In the genomic region with DNA sequence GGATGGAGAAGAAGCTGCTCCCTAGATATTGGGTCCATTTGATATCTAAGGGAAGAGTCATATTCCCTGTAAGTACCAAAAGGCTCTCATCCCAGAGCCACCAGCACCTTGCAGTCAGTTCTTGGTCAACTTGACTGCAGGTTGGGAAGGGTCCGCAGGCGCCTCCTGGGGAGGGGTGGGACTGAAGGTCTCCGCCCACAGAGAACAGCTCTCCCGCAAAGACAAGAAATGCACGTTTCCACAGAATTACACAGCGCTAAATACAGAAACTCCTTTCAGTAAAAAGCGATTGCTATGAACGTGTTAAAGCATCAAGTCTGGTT, we compare ENCODE assay signal across 8 cellular contexts. TPM values are rescaled to one million over a fixed set of nuclear protein-coding genes. Genes with fewer than 3 reads are reported as not detected.
DNase-seq lines count a peak whose midpoint lies in the region; ATAC-seq and TF ChIP-seq lines count a peak whose summit lies in the region.

No MANE protein-coding gene starts in this region.

- no peaks in the 10 kb centered on the region for H3K9me3 Mint-ChIP-seq in central memory CD8-positive, alpha-beta T cell

- intact Hi-C loops in A673 (cut with micrococcal nuclease; ENCODE audit: unreplicated experiment) (loop anchor here (5.0 kb wide), 2 partner anchors 71 to 106 kb away; a partner anchor contains a TSS), IMR-90 (cut with micrococcal nuclease) (loop anchor here (5.0 kb wide), 2 partner anchors 36 to 376 kb away; a partner anchor contains a TSS)

- H4K20me1 ChIP-seq in IMR-90 (ENCODE audit: insufficient read depth, low read length), result peaks cover 17% of the 10 kb centered on the region

- POLR2A ChIA-PET in A673 (lab: Charles Lee; ENCODE audit: low non-redundant PET), result interaction anchor here (0.7 kb wide), 1 partner anchor 101 kb away, joined by 5 read pairs; no protein-coding TSS in a partner anchor
- POLR2A ChIA-PET in IMR-90 (lab: Charles Lee; ENCODE audit: unreplicated experiment), result interaction anchor here (0.6 kb wide), 1 partner anchor 78 kb away, joined by 3 read pairs; no protein-coding TSS in a partner anchor

- H3K36me3 ChIP-seq in A673 (ENCODE audit: insufficient read depth, low read length, poor library complexity, severe bottlenecking), result no peaks in the 10 kb centered on the region
- H3K36me3 ChIP-seq in IMR-90 (ENCODE audit: control insufficient read depth, insufficient read depth, low read length), result no peaks in the 10 kb centered on the region
- H3K36me3 ChIP-seq in muscle layer of colon (ENCODE audit: insufficient read depth, low read length), result no peaks in the 10 kb centered on the region

- no peak for TF ChIP-seq RAD21 in IMR-90 (IDR thresholded peaks at IDR 0.05; ENCODE audit: low read length)

- H3K18ac ChIP-seq in IMR-90 (ENCODE audit: low read depth, low read length), result peak overlapping the region; percentile 53

- H3K27ac ChIP-seq in A673 (ENCODE audit: low read depth, low read length, poor library complexity, severe bottlenecking), result peak overlapping the region; percentile 100
- peak overlapping the region; percentile 72 for H3K27ac ChIP-seq in IMR-90 (ENCODE audit: insufficient read depth, low read length)
- peak overlapping the region; percentile 95 for H3K27ac ChIP-seq in muscle layer of colon (ENCODE audit: low read depth, low read length)

- CTCF ChIA-PET in A673 (lab: Charles Lee), result interaction anchor here (1.1 kb wide), 1 partner anchor 40 kb away, joined by 5 read pairs; no protein-coding TSS in a partner anchor
- CTCF ChIA-PET in IMR-90 (lab: Yijun Ruan, JAX), result interaction anchor here (0.7 to 2.2 kb wide), 9 partner anchors 11 to 112 kb away, joined by 3 to 11 read pairs (median 4); a partner anchor contains a TSS

- H3K56ac ChIP-seq in IMR-90 (ENCODE audit: extremely low read depth, insufficient read depth, low read length), result peak overlapping the region; percentile 53

- H3K23ac ChIP-seq in IMR-90 (ENCODE audit: low read depth, low read length), result peak overlapping the region; percentile 14; the same call in 1 of the 2 replicates

- dilution Hi-C loops in IMR-90 (cut with HindIII; ENCODE audit: low sequenced_read_pairs, unreplicated experiment), result no loop called here

- TF ChIP-seq POLR2A in IMR-90 (IDR thresholded peaks at IDR 0.05; ENCODE audit: low read depth, low read length), result no peak

- H3K4me1 ChIP-seq in A673 (ENCODE audit: insufficient read depth, low read length, poor library complexity, severe bottlenecking) (peaks cover 13% of the 10 kb centered on the region), IMR-90 (ENCODE audit: control insufficient read depth, insufficient read depth, low read length) (peaks cover 5% of the 10 kb centered on the region), muscle layer of colon (ENCODE audit: insufficient read depth, low read length) (peaks cover 22% of the 10 kb centered on the region)

- H3K27me3 Mint-ChIP-seq in central memory CD8-positive, alpha-beta T cell, result no peaks in the 10 kb centered on the region

- H4K91ac ChIP-seq in IMR-90 (ENCODE audit: insufficient read depth, low read depth, low read length), result peak overlapping the region; percentile 53; the same call in 1 of the 2 replicates

- peak overlapping the region; percentile 27 for H2AK5ac ChIP-seq in IMR-90 (ENCODE audit: low read depth, low read length)

- peak overlapping the region; percentile 84 for H3K14ac ChIP-seq in IMR-90 (replicated peaks; ENCODE audit: low read depth, low read length)

- peak overlapping the region; percentile 98 for H3K4me3 ChIP-seq in A673 (ENCODE audit: low read depth, low read length, poor library complexity, severe bottlenecking)
- peak overlapping the region; percentile 75 for H3K4me3 ChIP-seq in IMR-90 (ENCODE audit: insufficient read depth, low read depth, low read length)
- H3K4me3 ChIP-seq in muscle layer of colon (ENCODE audit: low read depth in 1 of 2, low read length in 2 of 2), result peak overlapping the region; percentile 47 to 69

- peak overlapping the region; percentile 91 for H3K4me2 ChIP-seq in IMR-90 (ENCODE audit: low read depth, low read length)

- peak overlapping the region; percentile 70 to 81 for H4K8ac ChIP-seq in IMR-90 (ENCODE audit: low read depth in 2 of 2, low read length in 2 of 2)

- H3K9me1 ChIP-seq in IMR-90 (ENCODE audit: insufficient read depth, low read length), result peaks cover 5% of the 10 kb centered on the region

- peaks cover 18% of the 10 kb centered on the region for H3K36me3 Mint-ChIP-seq in central memory CD8-positive, alpha-beta T cell (ENCODE audit: insufficient read depth)

- peak overlapping the region; percentile 74 for H3K9ac ChIP-seq in IMR-90 (ENCODE audit: low read depth, low read length)
- peak overlapping the region; percentile 72 for H3K9ac ChIP-seq in muscle layer of colon (ENCODE audit: low read length)

- H3K4me3 Mint-ChIP-seq in central memory CD8-positive, alpha-beta T cell, result peak overlapping the region; percentile 90

- no peak for DNase-seq in A673 (ENCODE audit: low spot score)
- no peak for DNase-seq in IMR-90
- no peak for DNase-seq in central memory CD8-positive, alpha-beta T cell (ENCODE audit: low spot score in 2 of 2)
- no peak for DNase-seq in dedifferentiated amniotic fluid mesenchymal stem cell (ENCODE audit: extremely low spot score)
- no peak for DNase-seq in ACHN

- H2AK9ac ChIP-seq in IMR-90 (replicated peaks; ENCODE audit: low read depth, low read length, poor library complexity), result peak overlapping the region; percentile 3

- H3K9me3 ChIP-seq in A673 (ENCODE audit: low read depth, low read length, poor library complexity, severe bottlenecking) (no peaks in the 10 kb centered on the region), IMR-90 (ENCODE audit: control insufficient read depth, insufficient read depth, low read length) (no peaks in the 10 kb centered on the region), muscle layer of colon (ENCODE audit: low read length) (no peaks in the 10 kb centered on the region)

- H2BK120ac ChIP-seq in IMR-90 (ENCODE audit: low read depth, low read length), result peak overlapping the region; percentile 31; the same call in 1 of the 2 replicates

- peaks cover 28% of the 10 kb centered on the region for H3K4me1 Mint-ChIP-seq in central memory CD8-positive, alpha-beta T cell

- in situ Hi-C loops in IMR-90 (cut with MboI; ENCODE audit: low sequenced_read_pairs), result no loop called here
- in situ Hi-C loops in ACHN (cut with HindIII; ENCODE audit: low pct_ligation_motif_present, low pct_unique_long_range_greater_than_20kb, low sequenced_read_pairs), result no loop called here

- peak overlapping the region; percentile 61 for H2BK5ac ChIP-seq in IMR-90 (ENCODE audit: low read depth, low read length, poor library complexity, severe bottlenecking)

- ATAC-seq in IMR-90 (ENCODE audit: low read depth) (no peak), HG02610 (IDR thresholded peaks at IDR 0.05; ENCODE audit: unreplicated experiment) (no peak), GM21717 (IDR thresholded peaks at IDR 0.05; ENCODE audit: unreplicated experiment) (no peak)
- ATAC-seq in central memory CD8-positive, alpha-beta T cell (replicated peaks; ENCODE audit: extremely low read depth, poor library complexity, severe bottlenecking), result no peak

- peak overlapping the region; percentile 93 for H2AFZ ChIP-seq in IMR-90 (replicated peaks; ENCODE audit: low read length, poor library complexity)

- WGBS in IMR-90 (ENCODE audit: extremely low coverage in 2 of 2, insufficient read length in 1 of 2), 2 experiments, result no CpG with 5 or more reads among the region's 8 CpGs

- BruUV-seq in A673 (replicated peaks; lab: Mats Ljungman, UMichigan) (no TSS peak), IMR-90 (replicated peaks; lab: Mats Ljungman, UMichigan) (no TSS peak)

- H4K5ac ChIP-seq in IMR-90 (ENCODE audit: low read depth, low read length), result peak overlapping the region; percentile 52; the same call in 1 of the 2 replicates

- H3K79me1 ChIP-seq in IMR-90 (ENCODE audit: low read depth in 1 of 2, low read length in 2 of 2), result peaks cover 10 to 42% of the 10 kb centered on the region in 2 experiments

- H3K4ac ChIP-seq in IMR-90 (ENCODE audit: low read depth, low read length), result peak overlapping the region; percentile 86

- TF ChIP-seq CTCF in A673 (conservative IDR thresholded peaks at IDR 0.05; ENCODE audit: low read depth, low read length) (no peak), IMR-90 (conservative IDR thresholded peaks at IDR 0.05; ENCODE audit: low read depth, low read length) (no peak)

- 0 out of 3 replicates have a peak overlapping the region, but pooled peaks have one; percentile 14 for H2BK15ac ChIP-seq in IMR-90 (ENCODE audit: low read depth, low read length)

- no peak overlapping the region for H2BK20ac ChIP-seq in IMR-90 (ENCODE audit: low read depth, low read length)

- H3K27me3 ChIP-seq in A673 (replicated peaks; ENCODE audit: insufficient read depth, low read depth, low read length, poor library complexity), result no peaks in the 10 kb centered on the region
- no peaks in the 10 kb centered on the region for H3K27me3 ChIP-seq in IMR-90 (ENCODE audit: control insufficient read depth, insufficient read depth, low read length)
- no peaks in the 10 kb centered on the region for H3K27me3 ChIP-seq in muscle layer of colon (ENCODE audit: control insufficient read depth in 1 of 2, insufficient read depth in 2 of 2, low read length in 2 of 2)

- H3K27ac Mint-ChIP-seq in central memory CD8-positive, alpha-beta T cell (ENCODE audit: low read depth), result peak overlapping the region; percentile 92

TF ChIP-seq in IMR-90, 13 proteins besides CTCF, POLR2A, EP300 and RAD21:
- TF ChIP-seq MXI1 (IDR thresholded peaks at IDR 0.05; ENCODE audit: borderline replicate concordance, low read depth, low read length) (no peak), MAFK (IDR thresholded peaks at IDR 0.05; ENCODE audit: low read depth, low read length) (no peak)
- TF ChIP-seq, protein P1, sequence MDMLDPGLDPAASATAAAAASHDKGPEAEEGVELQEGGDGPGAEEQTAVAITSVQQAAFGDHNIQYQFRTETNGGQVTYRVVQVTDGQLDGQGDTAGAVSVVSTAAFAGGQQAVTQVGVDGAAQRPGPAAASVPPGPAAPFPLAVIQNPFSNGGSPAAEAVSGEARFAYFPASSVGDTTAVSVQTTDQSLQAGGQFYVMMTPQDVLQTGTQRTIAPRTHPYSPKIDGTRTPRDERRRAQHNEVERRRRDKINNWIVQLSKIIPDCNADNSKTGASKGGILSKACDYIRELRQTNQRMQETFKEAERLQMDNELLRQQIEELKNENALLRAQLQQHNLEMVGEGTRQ (IDR thresholded peaks at IDR 0.05; ENCODE audit: low read depth, low read length), result no peak

RNA-seq across cellular contexts. Expression of a gene that starts 0.9 kb away (rescaled TPM):
- total RNA-seq in A673 (2021) (68.6 and 74.7 TPM in 2 replicates), IMR-90 (2012; rRNA removed) (22.8 and 26.4 TPM in 2 replicates)
- polyA plus RNA-seq in IMR-90 (2012; rRNA removed), result 16.1 and 16.7 TPM in 2 replicates
- 5.6 and 8.3 TPM in 2 replicates for polyA plus RNA-seq in IMR-90 (2012; cell fraction: cytosol; rRNA removed)
- 5.5 and 15.8 TPM in 2 replicates for polyA plus RNA-seq in IMR-90 (2012; cell fraction: nucleus; rRNA removed; ENCODE audit: low replicate concordance)

RNA-seq across cellular contexts. Expression of a gene that starts 32.8 kb away (rescaled TPM):
- total RNA-seq in A673 (2021), result 22.9 and 29.0 TPM in 2 replicates
- total RNA-seq in IMR-90 (2012; rRNA removed), result 9.5 and 15.8 TPM in 2 replicates
- polyA plus RNA-seq in IMR-90 (2012; rRNA removed), result 33.0 and 41.3 TPM in 2 replicates
- 26.4 and 33.2 TPM in 2 replicates for polyA plus RNA-seq in IMR-90 (2012; cell fraction: cytosol; rRNA removed)
- polyA plus RNA-seq in IMR-90 (2012; cell fraction: nucleus; rRNA removed; ENCODE audit: low replicate concordance), result 96.6 and 172 TPM in 2 replicates
